7 cellular contexts compared by ENCODE assay signal in genomic region chr5:109740329-109740728, GRCh38. TPM values are rescaled to one million over a fixed set of nuclear protein-coding genes. Genes with fewer than 3 reads are reported as not detected.
A peak's percentile ranks its signal among the peaks of the same experiment; 100 is the strongest.
DNase-seq lines count a peak whose midpoint lies in the region; ATAC-seq, FAIRE-seq and TF ChIP-seq lines count a peak whose summit lies in the region.

No MANE protein-coding gene starts in this region.

- FAIRE-seq in HepG2 (lab: Jason Lieb, UNC), result no peak

- ATAC-seq in GM19035 (IDR thresholded peaks at IDR 0.05; ENCODE audit: unreplicated experiment) (peak; percentile 83), HG02798 (IDR thresholded peaks at IDR 0.05; ENCODE audit: poor library complexity, unreplicated experiment) (peak; percentile 73), HepG2 (peak; percentile 43; the same call in 1 of the 3 replicates)

- H3K9me3 ChIP-seq in HepG2 (ENCODE audit: low read length), result no peaks in the 10 kb centered on the region
- H3K9me3 ChIP-seq in sigmoid colon, result no peaks in the 10 kb centered on the region

- H3K79me2 ChIP-seq in HepG2 (ENCODE audit: insufficient read depth, low read length), result peaks cover 16% of the 10 kb centered on the region

- no peaks in the 10 kb centered on the region for H4K20me1 ChIP-seq in HepG2 (ENCODE audit: insufficient read depth, low read length)

- H3K27me3 ChIP-seq in HepG2 (ENCODE audit: control insufficient read depth in 1 of 2, insufficient read depth in 2 of 2, low read length in 2 of 2) (no peaks in the 10 kb centered on the region; a peak in 1 of 5 replicates), sigmoid colon (no peaks in the 10 kb centered on the region)

- H3K4me1 ChIP-seq in HepG2 (ENCODE audit: insufficient read depth, low read length) (peaks cover 12% of the 10 kb centered on the region), sigmoid colon (peaks cover 0 to 39% (median 32%) of the 10 kb centered on the region in 4 donors)

- no peak for TF ChIP-seq CTCF in RWPE1 (conservative IDR thresholded peaks at IDR 0.05; ENCODE audit: low read depth)
- TF ChIP-seq CTCF in HepG2 (CRISPR knock-in tag; IDR thresholded peaks at IDR 0.05), result no peak
- no peak for TF ChIP-seq CTCF in sigmoid colon (IDR thresholded peaks at IDR 0.05)

- H3K36me3 ChIP-seq in HepG2 (replicated peaks in 1 of 2; ENCODE audit: control insufficient read depth in 1 of 2, insufficient read depth in 2 of 2, low read length in 2 of 2) (peaks cover 1 to 10% of the 10 kb centered on the region in 2 experiments; a peak in 2 of 5 replicates), sigmoid colon (no peaks in the 10 kb centered on the region)

- no peak overlapping the region for H3K4me2 ChIP-seq in HepG2 (ENCODE audit: low read depth, low read length)

- H3K4me3 ChIP-seq in HepG2 (replicated peaks in 1 of 3; ENCODE audit: insufficient read depth in 1 of 3, low read depth in 2 of 3, low read length in 3 of 3) (no peak overlapping the region), sigmoid colon (no peak overlapping the region)

- H3K27ac ChIP-seq in RWPE1, result peak overlapping the region; percentile 51
- H3K27ac ChIP-seq in HepG2 (ENCODE audit: extremely low read length, insufficient read depth, low read length), result no peak overlapping the region
- peak overlapping the region in 2 of 4 donors; percentile 7 to 23 for H3K27ac ChIP-seq in sigmoid colon

- TF ChIP-seq POLR2A in HepG2 (IDR thresholded peaks at IDR 0.05; ENCODE audit: insufficient read depth in 1 of 2, low read depth in 2 of 2, low read length in 2 of 2) (no peak), sigmoid colon (IDR thresholded peaks at IDR 0.05) (no peak)

- TF ChIP-seq EP300 in HepG2 (IDR thresholded peaks at IDR 0.05; ENCODE audit: low read depth in 2 of 2, low read length in 2 of 2) (no peak), HepG2 (CRISPR knock-in tag; IDR thresholded peaks at IDR 0.05; ENCODE audit: borderline replicate concordance) (no peak), sigmoid colon (IDR thresholded peaks at IDR 0.05) (no peak)

- intact Hi-C loops in HepG2 (cut with micrococcal nuclease; ENCODE audit: unreplicated experiment), result no loop called here
- intact Hi-C loops in sigmoid colon (cut with DNase I), result no loop called here

- DNase-seq in RWPE1 (ENCODE audit: low spot score) (no peak), HepG2 (ENCODE audit: low spot score) (no peak), KBM-7 (no peak), sigmoid colon (no peak)
- DNase-seq in activated naive CD4-positive, alpha-beta T cell (lab: John Stamatoyannopoulos, UW), result no peak

- H2AFZ ChIP-seq in HepG2 (ENCODE audit: low read length), result no peak overlapping the region

- TF ChIP-seq RAD21 in HepG2 (CRISPR knock-in tag; IDR thresholded peaks at IDR 0.05), result no peak

- H3K9ac ChIP-seq in HepG2 (ENCODE audit: insufficient read depth, low read depth, low read length), result no peak overlapping the region

- 85% methylated on average over 1 of the region's 2 CpGs for WGBS in HepG2 (ENCODE audit: low lambda C conversion rate)
- 45 to 51% methylated on average over 2 of the region's 2 CpGs for WGBS in sigmoid colon, 2 donors

- CTCF ChIA-PET in RWPE1 (lab: Yijun Ruan, JAX) (no interaction called here), HepG2 (lab: Yijun Ruan, JAX; ENCODE audit: low intra/inter-chr PET ratio, low total read pairs) (no interaction called here)

- POLR2A ChIA-PET in RWPE1 (lab: Yijun Ruan, JAX; ENCODE audit: low non-redundant PET), result no interaction called here
- POLR2A ChIA-PET in HepG2 (lab: Yijun Ruan, JAX), result no interaction called here

- BruUV-seq in HepG2 (replicated peaks; lab: Mats Ljungman, UMichigan), result no TSS peak

- in situ Hi-C loops in HepG2 (cut with HindIII; ENCODE audit: extremely low pct_ligation_motif_present, low pct_unique_long_range_greater_than_20kb), result no loop called here
- in situ Hi-C loops in KBM-7 (cut with MboI; ENCODE audit: low pct_unique_long_range_greater_than_20kb, low sequenced_read_pairs), result no loop called here

TF ChIP-seq in HepG2, 621 proteins besides CTCF, POLR2A, EP300 and RAD21 (continues in another document):
- TF ChIP-seq ZNF512B (CRISPR knock-in tag; IDR thresholded peaks at IDR 0.05; ENCODE audit: borderline replicate concordance) (no peak), STAG1 (CRISPR knock-in tag; IDR thresholded peaks at IDR 0.05) (no peak), HNF1A (IDR thresholded peaks at IDR 0.05; ENCODE audit: low read depth) (no peak), HNF1A (CRISPR knock-in tag; IDR thresholded peaks at IDR 0.05; ENCODE audit: borderline replicate concordance) (no peak), ZNF546 (CRISPR knock-in tag; conservative IDR thresholded peaks at IDR 0.05) (no peak), MIER2 (CRISPR knock-in tag; IDR thresholded peaks at IDR 0.05) (no peak), ZNF354B (CRISPR knock-in tag; IDR thresholded peaks at IDR 0.05) (no peak)

RNA-seq across cellular contexts. Expression of gene MAN2A1, which starts 50.6 kb away (rescaled TPM):
- total RNA-seq in HepG2 (2016; rRNA removed; fragmentation: Illumina TruSeq; extraction: Trizol) (55.0 and 80.5 TPM in 2 replicates), sigmoid colon (10 to 100 TPM; 40.2 to 58.4 (median 46.1) TPM)
- total RNA-seq in HepG2 (2016; cell fraction: cytosol; rRNA removed; fragmentation: Illumina TruSeq; extraction: Trizol; ENCODE audit: low read depth), result 72.2 and 78.9 TPM in 2 replicates
- 51.9 and 82.4 TPM in 2 replicates for total RNA-seq in HepG2 (2016; cell fraction: insoluble cytoplasmic fraction; rRNA removed; fragmentation: Illumina TruSeq; extraction: Trizol)
- total RNA-seq in HepG2 (2016; cell fraction: membrane; rRNA removed; fragmentation: Illumina TruSeq; extraction: Trizol), result 32.4 and 37.5 TPM in 2 replicates
- 133 and 143 TPM in 2 replicates for total RNA-seq in HepG2 (2016; cell fraction: nucleus; rRNA removed; fragmentation: Illumina TruSeq; extraction: Trizol)
- polyA plus RNA-seq in HepG2 (2011; rRNA removed) (56.2 and 58.1 TPM in 2 replicates), sigmoid colon (10 to 100 TPM in 2 of 3 donors, 1 to 10 TPM in 1; 3.6 to 23.7 (median 10.6) TPM)
- 22.6 and 40.2 TPM in 2 replicates for polyA plus RNA-seq in HepG2 (2011; cell fraction: cytosol; rRNA removed)
- 28.0 and 37.9 TPM in 2 replicates for polyA plus RNA-seq in HepG2 (2011; cell fraction: nucleus; rRNA removed)
- 76.9 and 89.0 TPM in 2 replicates for polyA plus RNA-seq in HepG2 (2012)
- polyA plus RNA-seq in HepG2 (2016; cell fraction: cytosol; fragmentation: Illumina TruSeq; extraction: Trizol; ENCODE audit: low read depth), result 1.9 and 2.2 TPM in 2 replicates
- 28.4 and 30.3 TPM in 2 replicates for polyA plus RNA-seq in HepG2 (2016; cell fraction: insoluble cytoplasmic fraction; fragmentation: Illumina TruSeq; extraction: Trizol; ENCODE audit: low read depth)
- polyA plus RNA-seq in HepG2 (2016; cell fraction: membrane; fragmentation: Illumina TruSeq; extraction: Trizol; ENCODE audit: low read depth), result 5.1 and 6.9 TPM in 2 replicates
- 91.6 and 95.2 TPM in 2 replicates for polyA plus RNA-seq in HepG2 (2016; cell fraction: nucleus; fragmentation: Illumina TruSeq; extraction: Trizol; ENCODE audit: insufficient read depth, low read depth)
- polyA minus RNA-seq in HepG2 (2011; rRNA and poly(A)+ RNA removed; ENCODE audit: low replicate concordance), result 47.8 and 93.4 TPM in 2 replicates
- 110 and 149 TPM in 2 replicates for polyA minus RNA-seq in HepG2 (2011; cell fraction: cytosol; rRNA and poly(A)+ RNA removed)
- 230 and 293 TPM in 2 replicates for polyA minus RNA-seq in HepG2 (2011; cell fraction: nucleus; rRNA and poly(A)+ RNA removed)
